Comparison of ENCODE assay signal across 19 cellular contexts in genomic region chr3:39022275-39022630, GRCh38. TPM values are rescaled to one million over a fixed set of nuclear protein-coding genes. Genes with fewer than 3 reads are reported as not detected.
"Had no signal": no experiment of that assay in that cellular context is flagged by ENCODE, and none has a peak within 500 bp of the region (broad histone marks: within the 10 kb centered on the region; RNA-seq: fewer than 3 reads in every experiment).

No MANE protein-coding gene starts in this region.

- H3K27ac ChIP-seq: coronary artery, dorsolateral prefrontal cortex, esophagus muscularis mucosa, foreskin keratinocyte, gastroesophageal sphincter, heart left ventricle, hepatocyte, left lung, lower lobe of right lung had no signal

- DNase-seq: dermis blood vessel endothelial cell; dorsolateral prefrontal cortex; effector CD4-positive, alpha-beta T cell; effector memory CD4-positive, alpha-beta T cell; foreskin keratinocyte; heart left ventricle; hypothalamus; kidney; kidney glomerular epithelial cell; left lung; left ventricle myocardium superior; lower lobe of right lung; mesenchymal stem cell; naive thymus-derived CD4-positive, alpha-beta T cell had no signal

- H3K4me2 ChIP-seq: hepatocyte had no signal

- H3K27me3 ChIP-seq: esophagus muscularis mucosa, gastroesophageal sphincter, hepatocyte, left lung had no signal

- ATAC-seq: gastroesophageal sphincter; heart left ventricle; left lung; left ventricle myocardium superior; lower lobe of right lung; naive thymus-derived CD4-positive, alpha-beta T cell had no signal

- H3K79me2 ChIP-seq: hepatocyte had no signal

- H3K9me3 ChIP-seq: esophagus muscularis mucosa, gastroesophageal sphincter, heart left ventricle, left lung, lower lobe of right lung had no signal

- H3K4me3 ChIP-seq: coronary artery, dorsolateral prefrontal cortex, esophagus muscularis mucosa, gastroesophageal sphincter, heart left ventricle, hepatocyte, left lung, lower lobe of right lung had no signal

- H3K36me3 ChIP-seq: esophagus muscularis mucosa, gastroesophageal sphincter, heart left ventricle, left lung, lower lobe of right lung had no signal

- H2AFZ ChIP-seq: hepatocyte had no signal

- H3K4me1 ChIP-seq: esophagus muscularis mucosa, foreskin keratinocyte, gastroesophageal sphincter, left lung, lower lobe of right lung had no signal

RNA-seq across cellular contexts. Expression of gene SCN11A, which starts 29.5 kb away (rescaled TPM):
- total RNA-seq: epithelial cell of proximal tubule, foreskin keratinocyte, left ventricle myocardium superior had no signal
- polyA plus RNA-seq: foreskin keratinocyte; naive thymus-derived CD4-positive, alpha-beta T cell had no signal
